Comparison of ENCODE assay signal across 8 cellular contexts in the genomic region with DNA sequence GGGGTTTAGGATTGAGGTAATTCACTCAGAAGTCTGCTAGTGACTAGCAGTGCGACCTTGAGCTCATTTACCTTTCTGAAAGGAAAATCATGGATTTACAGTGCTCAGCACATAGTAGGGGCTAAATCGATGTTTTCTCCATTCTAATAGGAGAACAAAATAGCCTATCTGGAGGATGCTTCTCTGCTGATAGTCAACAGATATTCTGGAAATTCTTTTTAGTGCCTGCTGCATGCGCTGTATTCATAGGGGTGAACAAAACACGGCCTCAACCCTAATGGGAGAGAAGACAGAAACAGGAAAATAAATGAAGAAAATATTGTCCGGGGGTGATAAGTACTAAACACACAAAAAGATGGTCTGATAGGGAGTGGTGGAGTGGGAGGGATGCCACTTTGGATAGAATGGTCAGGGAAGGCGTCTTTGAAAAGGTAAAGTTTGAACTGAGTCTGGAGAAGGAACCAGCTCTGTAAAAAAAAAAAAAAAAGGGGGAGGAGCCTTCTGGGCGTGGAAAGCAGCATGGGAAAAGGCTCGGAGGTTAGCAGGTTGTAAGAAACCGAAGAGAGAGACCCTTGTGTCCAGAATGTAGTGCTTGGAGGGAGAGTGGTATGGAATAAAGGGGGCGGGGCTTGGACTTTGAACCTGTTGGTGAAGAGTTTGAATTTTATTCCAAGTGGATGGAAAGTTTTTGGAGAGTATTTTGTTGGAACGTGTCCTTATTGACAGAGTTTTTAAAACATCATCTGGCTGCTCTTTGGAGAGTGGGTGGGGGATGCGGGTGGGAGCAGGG. TPM values are rescaled to one million over a fixed set of nuclear protein-coding genes. Genes with fewer than 3 reads are reported as not detected.
DNase-seq lines count a peak whose midpoint lies in the region; ATAC-seq and TF ChIP-seq lines count a peak whose summit lies in the region.

No MANE protein-coding gene starts in this region.

- H3K4me3 ChIP-seq in cardiac fibroblast (replicated peaks in 1 of 2; ENCODE audit: low read depth in 2 of 2, low read length in 2 of 2) (peak overlapping the region; percentile 56 to 96), mesodermal cell (ENCODE audit: extremely low read depth, insufficient read depth, low read length, poor library complexity, severe bottlenecking) (peak overlapping the region; percentile 75)

- H3K27ac ChIP-seq in mesodermal cell (ENCODE audit: low read depth, low read length, severe bottlenecking), result peak overlapping the region; percentile 75

- 46 to 51% methylated on average over 10 to 12 of the region's 12 CpGs for WGBS in mesodermal cell (ENCODE audit: insufficient coverage in 2 of 2), 2 experiments

- DNase-seq in EH (ENCODE audit: low read depth) (peak; percentile 28), MV-4-11 (lab: John Stamatoyannopoulos, UW) (peak; percentile 13), cardiac fibroblast (ENCODE audit: low read depth in 2 of 2) (peak; percentile 26 to 36), NCI-H345 treated with DMSO at 0.1 percent for 48 hours (lab: John Stamatoyannopoulos, UW; ENCODE audit: unreplicated experiment) (no peak), cortex of kidney (lab: John Stamatoyannopoulos, UW) (no peak), amygdala (lab: John Stamatoyannopoulos, UW) (no peak)

- ATAC-seq in HG02759 (IDR thresholded peaks at IDR 0.05; ENCODE audit: unreplicated experiment), result no peak

- peaks cover 22% of the 10 kb centered on the region for H3K36me3 ChIP-seq in mesodermal cell (ENCODE audit: control insufficient read depth, insufficient read depth, low read length)

- H3K4me1 ChIP-seq in mesodermal cell (ENCODE audit: control insufficient read depth, insufficient read depth, low read length, poor library complexity, severe bottlenecking), result no peaks in the 10 kb centered on the region

- H3K9me3 ChIP-seq in mesodermal cell (ENCODE audit: control insufficient read depth, low read length), result no peaks in the 10 kb centered on the region

- TF ChIP-seq CTCF in cardiac fibroblast (IDR thresholded peaks at IDR 0.05; ENCODE audit: low read depth, low read length), result no peak

RNA-seq across cellular contexts. Expression of gene CHMP4B, which starts 1.7 kb away (rescaled TPM):
- 107 TPM for polyA plus RNA-seq in mesodermal cell (2013, experiment 1 of 2)
- polyA plus RNA-seq in mesodermal cell (2013, experiment 2 of 2), result 102 TPM

Comparison
In these comparisons a context has a peak if more than half of its experiments do, and no peak if none do; other contexts are left out.
1. DNase-seq: peak in EH (single experiment), MV-4-11 (single experiment) and cardiac fibroblast (2 of 2); none in NCI-H345 treated with DMSO at 0.1 percent for 48 hours (single experiment), cortex of kidney (single experiment) and amygdala (0 of 56).